ENCODE assay signal across 8 cellular contexts in genomic region chr6:26556263-26557070, GRCh38. TPM values are rescaled to one million over a fixed set of nuclear protein-coding genes. Genes with fewer than 3 reads are reported as not detected.
A peak's percentile ranks its signal among the peaks of the same experiment; 100 is the strongest.
DNase-seq lines count a peak whose midpoint lies in the region; ATAC-seq and TF ChIP-seq lines count a peak whose summit lies in the region.

No MANE protein-coding gene starts in this region.

- H3K36me3 ChIP-seq in MG63: no peaks in the 10 kb centered on the region
- no peaks in the 10 kb centered on the region for H3K36me3 ChIP-seq in fibroblast of lung (ENCODE audit: control insufficient read depth, insufficient read depth, low read length)

- peak overlapping the region; percentile 53 for H3K4me3 ChIP-seq in MG63
- peak overlapping the region in 2 of 4 experiments; percentile 53 to 82 for H3K4me3 ChIP-seq in fibroblast of lung (replicated peaks in 1 of 4; ENCODE audit: control extremely low read depth in 1 of 4, insufficient read depth in 1 of 4, low read depth in 3 of 4, low read length in 4 of 4)

- H4K20me1 ChIP-seq in fibroblast of lung (ENCODE audit: control insufficient read depth, extremely low read depth, insufficient read depth, low read length): no peaks in the 10 kb centered on the region

- DNase-seq in ELR (ENCODE audit: low read depth) (peak; percentile 97), MG63 (peak; percentile 65), T1000 (lab: John Stamatoyannopoulos, UW) (peak; percentile 51), fibroblast of lung (ENCODE audit: low read depth in 2 of 2) (peak; percentile 93 to 94), putamen (ENCODE audit: low spot score) (peak; percentile 59), DMS79 treated with DMSO at 0.1 percent for 48 hours (lab: John Stamatoyannopoulos, UW) (no peak)

- no peak overlapping the region for H3K9ac ChIP-seq in fibroblast of lung (ENCODE audit: insufficient read depth, low read length)

- H3K9me3 ChIP-seq in MG63 (no peaks in the 10 kb centered on the region), fibroblast of lung (ENCODE audit: control insufficient read depth, insufficient read depth, low read depth, low read length) (no peaks in the 10 kb centered on the region)

- no peak for TF ChIP-seq CTCF in fibroblast of lung (conservative IDR thresholded peaks at IDR 0.05 in 1 of 2, IDR thresholded peaks at IDR 0.05 in 1 of 2; ENCODE audit: low read depth in 1 of 2, low read length in 2 of 2)

- H3K27ac ChIP-seq in fibroblast of lung (ENCODE audit: insufficient read depth, low read length): no peak overlapping the region

- H3K4me1 ChIP-seq in fibroblast of lung (ENCODE audit: control insufficient read depth, extremely low read depth, insufficient read depth, low read length): no peaks in the 10 kb centered on the region

- no peaks in the 10 kb centered on the region for H3K27me3 ChIP-seq in MG63
- no peaks in the 10 kb centered on the region for H3K27me3 ChIP-seq in fibroblast of lung (ENCODE audit: control insufficient read depth, insufficient read depth, low read length)

- H3K79me2 ChIP-seq in fibroblast of lung (ENCODE audit: control insufficient read depth, insufficient read depth, low read length): no peaks in the 10 kb centered on the region

- peak overlapping the region; percentile 62 for H3K4me2 ChIP-seq in fibroblast of lung (ENCODE audit: extremely low read depth, insufficient read depth, low read length)

- H2AFZ ChIP-seq in fibroblast of lung (ENCODE audit: low read length): no peak overlapping the region

- ATAC-seq in GM21786 (IDR thresholded peaks at IDR 0.05; ENCODE audit: unreplicated experiment) (no peak), HG03159 (IDR thresholded peaks at IDR 0.05; ENCODE audit: unreplicated experiment) (no peak)

RNA-seq across cellular contexts. Expression of gene HMGN4, which starts 18.3 kb away (rescaled TPM):
- total RNA-seq in MG63 (2014; rRNA removed; shearing (Covaris generic); ENCODE audit: low replicate concordance): 70.7 and 71.8 TPM in 2 replicates
- 90.4 and 111 TPM in 2 replicates for total RNA-seq in fibroblast of lung
- 58.7 and 74.9 TPM in 2 replicates for polyA plus RNA-seq in fibroblast of lung
- 50.1 and 58.4 TPM in 2 replicates for polyA plus RNA-seq in fibroblast of lung (2012)
- polyA minus RNA-seq in fibroblast of lung (ENCODE audit: low replicate concordance): 6.0 and 7.6 TPM in 2 replicates

RNA-seq across cellular contexts. Expression of gene ABT1, which starts 40.3 kb away (rescaled TPM):
- total RNA-seq in MG63 (2014; rRNA removed; shearing (Covaris generic); ENCODE audit: low replicate concordance): 21.8 and 22.6 TPM in 2 replicates
- 13.1 and 13.4 TPM in 2 replicates for total RNA-seq in fibroblast of lung
- polyA plus RNA-seq in fibroblast of lung: 8.3 and 9.9 TPM in 2 replicates
- 7.7 and 12.6 TPM in 2 replicates for polyA plus RNA-seq in fibroblast of lung (2012)
- polyA minus RNA-seq in fibroblast of lung (ENCODE audit: low replicate concordance): 9.5 and 10.8 TPM in 2 replicates

RNA-seq across cellular contexts. Expression of gene BTN1A1, which starts 56.4 kb away (rescaled TPM):
- not detected in 2 replicates for total RNA-seq in MG63 (2014; rRNA removed; shearing (Covaris generic); ENCODE audit: low replicate concordance)
- not detected in 2 replicates for total RNA-seq in fibroblast of lung
- polyA plus RNA-seq in fibroblast of lung: not detected in 2 replicates
- not detected in 2 replicates for polyA plus RNA-seq in fibroblast of lung (2012)
- polyA minus RNA-seq in fibroblast of lung (ENCODE audit: low replicate concordance): not detected in 2 replicates
